In the genomic region with DNA sequence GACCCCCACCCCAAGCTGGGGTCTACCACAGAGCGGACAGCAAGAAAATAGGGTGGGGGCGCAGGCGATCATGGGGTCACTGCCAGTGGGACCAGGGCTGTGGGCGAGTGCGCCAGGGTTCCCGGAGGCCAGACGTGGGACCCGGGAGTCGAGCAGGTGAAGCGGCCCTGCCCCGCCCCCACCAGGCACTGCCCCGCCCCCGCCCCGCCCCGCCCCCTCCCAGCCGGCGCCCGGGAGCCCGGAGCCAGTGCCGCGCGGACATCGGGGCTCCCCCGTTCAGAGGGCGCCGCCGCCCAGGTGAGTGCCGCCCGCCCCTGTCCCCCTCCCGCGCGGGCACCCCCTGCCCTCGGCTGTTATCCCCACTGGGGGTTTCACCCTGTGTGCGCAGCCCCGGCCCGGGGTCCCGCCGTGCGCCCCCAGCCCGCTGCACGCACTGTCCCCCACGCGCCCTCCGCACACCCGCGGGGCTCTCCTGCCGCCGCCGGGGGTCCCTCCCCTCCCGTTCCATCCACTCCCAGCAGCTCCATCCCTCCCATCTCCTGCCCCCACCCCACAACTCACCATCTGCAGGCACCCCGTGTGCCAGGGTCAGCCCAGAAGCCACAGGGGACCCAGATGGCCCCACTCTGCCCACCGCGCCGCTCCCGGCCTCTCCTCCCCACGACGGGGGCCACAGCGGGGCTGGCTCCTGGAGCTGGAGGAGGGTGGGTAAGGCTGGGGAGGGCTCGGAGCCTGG, we compare ENCODE assay signal across 2 cellular contexts.
TF ChIP-seq lines count a peak whose summit lies in the region.

TSS of gene SSTR5 (plus strand) at position 222 of the 736 bp plus-strand sequence. CDS start 6,122 bp downstream, outside the sequence.

TF ChIP-seq in A549, 52 proteins besides CTCF, POLR2A, EP300 and RAD21:
- TF ChIP-seq, protein P1, sequence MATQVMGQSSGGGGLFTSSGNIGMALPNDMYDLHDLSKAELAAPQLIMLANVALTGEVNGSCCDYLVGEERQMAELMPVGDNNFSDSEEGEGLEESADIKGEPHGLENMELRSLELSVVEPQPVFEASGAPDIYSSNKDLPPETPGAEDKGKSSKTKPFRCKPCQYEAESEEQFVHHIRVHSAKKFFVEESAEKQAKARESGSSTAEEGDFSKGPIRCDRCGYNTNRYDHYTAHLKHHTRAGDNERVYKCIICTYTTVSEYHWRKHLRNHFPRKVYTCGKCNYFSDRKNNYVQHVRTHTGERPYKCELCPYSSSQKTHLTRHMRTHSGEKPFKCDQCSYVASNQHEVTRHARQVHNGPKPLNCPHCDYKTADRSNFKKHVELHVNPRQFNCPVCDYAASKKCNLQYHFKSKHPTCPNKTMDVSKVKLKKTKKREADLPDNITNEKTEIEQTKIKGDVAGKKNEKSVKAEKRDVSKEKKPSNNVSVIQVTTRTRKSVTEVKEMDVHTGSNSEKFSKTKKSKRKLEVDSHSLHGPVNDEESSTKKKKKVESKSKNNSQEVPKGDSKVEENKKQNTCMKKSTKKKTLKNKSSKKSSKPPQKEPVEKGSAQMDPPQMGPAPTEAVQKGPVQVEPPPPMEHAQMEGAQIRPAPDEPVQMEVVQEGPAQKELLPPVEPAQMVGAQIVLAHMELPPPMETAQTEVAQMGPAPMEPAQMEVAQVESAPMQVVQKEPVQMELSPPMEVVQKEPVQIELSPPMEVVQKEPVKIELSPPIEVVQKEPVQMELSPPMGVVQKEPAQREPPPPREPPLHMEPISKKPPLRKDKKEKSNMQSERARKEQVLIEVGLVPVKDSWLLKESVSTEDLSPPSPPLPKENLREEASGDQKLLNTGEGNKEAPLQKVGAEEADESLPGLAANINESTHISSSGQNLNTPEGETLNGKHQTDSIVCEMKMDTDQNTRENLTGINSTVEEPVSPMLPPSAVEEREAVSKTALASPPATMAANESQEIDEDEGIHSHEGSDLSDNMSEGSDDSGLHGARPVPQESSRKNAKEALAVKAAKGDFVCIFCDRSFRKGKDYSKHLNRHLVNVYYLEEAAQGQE (IDR thresholded peaks at IDR 0.05), result no peak
- no peak for TF ChIP-seq FOSB (CRISPR knock-in tag; IDR thresholded peaks at IDR 0.05)
- TF ChIP-seq BHLHE40 (IDR thresholded peaks at IDR 0.05; ENCODE audit: low read depth, low read length), result no peak
- no peak for TF ChIP-seq MAFK (IDR thresholded peaks at IDR 0.05; ENCODE audit: partially characterized antibody)
- no peak for TF ChIP-seq HOXB5 (CRISPR knock-in tag; IDR thresholded peaks at IDR 0.05)
- TF ChIP-seq KDM1A (IDR thresholded peaks at IDR 0.05; ENCODE audit: low read depth), result no peak
- TF ChIP-seq JUNB (IDR thresholded peaks at IDR 0.05), result no peak
- no peak for TF ChIP-seq FOXS1 (CRISPR knock-in tag; IDR thresholded peaks at IDR 0.05)
- no peak for TF ChIP-seq POLR2AphosphoS2 (conservative IDR thresholded peaks at IDR 0.05; ENCODE audit: low read length)
- TF ChIP-seq ZFP36 (IDR thresholded peaks at IDR 0.05; ENCODE audit: borderline replicate concordance, partially characterized antibody), result no peak
- no peak for TF ChIP-seq ZNF302 (CRISPR knock-in tag; IDR thresholded peaks at IDR 0.05)
- no peak for TF ChIP-seq TP53 (CRISPR knock-in tag; IDR thresholded peaks at IDR 0.05)
- no peak for TF ChIP-seq NFE2L2 (conservative IDR thresholded peaks at IDR 0.05; ENCODE audit: low read length)
- TF ChIP-seq RNF2 (IDR thresholded peaks at IDR 0.05; ENCODE audit: borderline replicate concordance, low read depth), result no peak
- TF ChIP-seq HEYL (CRISPR knock-in tag; IDR thresholded peaks at IDR 0.05), result no peak
- no peak for TF ChIP-seq RCOR1 (IDR thresholded peaks at IDR 0.05; ENCODE audit: low read depth, low read length)
- TF ChIP-seq SREBF2 (IDR thresholded peaks at IDR 0.05), result no peak
- TF ChIP-seq, protein P2, sequence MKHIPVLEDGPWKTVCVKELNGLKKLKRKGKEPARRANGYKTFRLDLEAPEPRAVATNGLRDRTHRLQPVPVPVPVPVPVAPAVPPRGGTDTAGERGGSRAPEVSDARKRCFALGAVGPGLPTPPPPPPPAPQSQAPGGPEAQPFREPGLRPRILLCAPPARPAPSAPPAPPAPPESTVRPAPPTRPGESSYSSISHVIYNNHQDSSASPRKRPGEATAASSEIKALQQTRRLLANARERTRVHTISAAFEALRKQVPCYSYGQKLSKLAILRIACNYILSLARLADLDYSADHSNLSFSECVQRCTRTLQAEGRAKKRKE (CRISPR knock-in tag; IDR thresholded peaks at IDR 0.05; ENCODE audit: low read depth), result no peak
- no peak for TF ChIP-seq EHF (CRISPR knock-in tag; IDR thresholded peaks at IDR 0.05)
- TF ChIP-seq, protein P3, sequence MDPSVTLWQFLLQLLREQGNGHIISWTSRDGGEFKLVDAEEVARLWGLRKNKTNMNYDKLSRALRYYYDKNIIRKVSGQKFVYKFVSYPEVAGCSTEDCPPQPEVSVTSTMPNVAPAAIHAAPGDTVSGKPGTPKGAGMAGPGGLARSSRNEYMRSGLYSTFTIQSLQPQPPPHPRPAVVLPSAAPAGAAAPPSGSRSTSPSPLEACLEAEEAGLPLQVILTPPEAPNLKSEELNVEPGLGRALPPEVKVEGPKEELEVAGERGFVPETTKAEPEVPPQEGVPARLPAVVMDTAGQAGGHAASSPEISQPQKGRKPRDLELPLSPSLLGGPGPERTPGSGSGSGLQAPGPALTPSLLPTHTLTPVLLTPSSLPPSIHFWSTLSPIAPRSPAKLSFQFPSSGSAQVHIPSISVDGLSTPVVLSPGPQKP (IDR thresholded peaks at IDR 0.05; ENCODE audit: low read depth, low read length), result no peak

TF ChIP-seq in WTC11, 78 proteins besides CTCF, POLR2A, EP300 and RAD21:
- TF ChIP-seq CBFB (CRISPR knock-in tag; IDR thresholded peaks at IDR 0.05; ENCODE audit: low read depth) (no peak), SMAD3 (CRISPR knock-in tag; IDR thresholded peaks at IDR 0.05; ENCODE audit: borderline replicate concordance) (no peak), TEAD4 (CRISPR knock-in tag; IDR thresholded peaks at IDR 0.05) (no peak), PRDM15 (CRISPR knock-in tag; IDR thresholded peaks at IDR 0.05) (no peak), TCF7 (CRISPR knock-in tag; IDR thresholded peaks at IDR 0.05; ENCODE audit: low read depth) (no peak), NR3C1 (CRISPR knock-in tag; conservative IDR thresholded peaks at IDR 0.05; ENCODE audit: low read depth) (no peak), NFYB (CRISPR knock-in tag; conservative IDR thresholded peaks at IDR 0.05; ENCODE audit: low read depth) (no peak), ATF2 (CRISPR knock-in tag; IDR thresholded peaks at IDR 0.05; ENCODE audit: borderline replicate concordance, low read depth) (no peak), E2F5 (CRISPR knock-in tag; IDR thresholded peaks at IDR 0.05) (no peak), ZNF232 (CRISPR knock-in tag; IDR thresholded peaks at IDR 0.05) (no peak), SOX15 (CRISPR knock-in tag; IDR thresholded peaks at IDR 0.05) (no peak), NR1H2 (CRISPR knock-in tag; IDR thresholded peaks at IDR 0.05) (no peak), GTF2I (CRISPR knock-in tag; conservative IDR thresholded peaks at IDR 0.05) (no peak), PRRX2 (CRISPR knock-in tag; IDR thresholded peaks at IDR 0.05) (no peak), NR2C2 (CRISPR knock-in tag; IDR thresholded peaks at IDR 0.05) (no peak)
- TF ChIP-seq, protein P4, sequence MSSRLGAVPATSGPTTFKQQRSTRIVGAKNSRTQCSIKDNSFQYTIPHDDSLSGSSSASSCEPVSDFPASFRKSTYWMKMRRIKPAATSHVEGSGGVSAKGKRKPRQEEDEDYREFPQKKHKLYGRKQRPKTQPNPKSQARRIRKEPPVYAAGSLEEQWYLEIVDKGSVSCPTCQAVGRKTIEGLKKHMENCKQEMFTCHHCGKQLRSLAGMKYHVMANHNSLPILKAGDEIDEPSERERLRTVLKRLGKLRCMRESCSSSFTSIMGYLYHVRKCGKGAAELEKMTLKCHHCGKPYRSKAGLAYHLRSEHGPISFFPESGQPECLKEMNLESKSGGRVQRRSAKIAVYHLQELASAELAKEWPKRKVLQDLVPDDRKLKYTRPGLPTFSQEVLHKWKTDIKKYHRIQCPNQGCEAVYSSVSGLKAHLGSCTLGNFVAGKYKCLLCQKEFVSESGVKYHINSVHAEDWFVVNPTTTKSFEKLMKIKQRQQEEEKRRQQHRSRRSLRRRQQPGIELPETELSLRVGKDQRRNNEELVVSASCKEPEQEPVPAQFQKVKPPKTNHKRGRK (CRISPR knock-in tag; IDR thresholded peaks at IDR 0.05; ENCODE audit: borderline replicate concordance), result no peak
- TF ChIP-seq, protein P5, sequence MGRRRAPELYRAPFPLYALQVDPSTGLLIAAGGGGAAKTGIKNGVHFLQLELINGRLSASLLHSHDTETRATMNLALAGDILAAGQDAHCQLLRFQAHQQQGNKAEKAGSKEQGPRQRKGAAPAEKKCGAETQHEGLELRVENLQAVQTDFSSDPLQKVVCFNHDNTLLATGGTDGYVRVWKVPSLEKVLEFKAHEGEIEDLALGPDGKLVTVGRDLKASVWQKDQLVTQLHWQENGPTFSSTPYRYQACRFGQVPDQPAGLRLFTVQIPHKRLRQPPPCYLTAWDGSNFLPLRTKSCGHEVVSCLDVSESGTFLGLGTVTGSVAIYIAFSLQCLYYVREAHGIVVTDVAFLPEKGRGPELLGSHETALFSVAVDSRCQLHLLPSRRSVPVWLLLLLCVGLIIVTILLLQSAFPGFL (CRISPR knock-in tag; IDR thresholded peaks at IDR 0.05; ENCODE audit: borderline replicate concordance), result no peak
- TF ChIP-seq, protein P6, sequence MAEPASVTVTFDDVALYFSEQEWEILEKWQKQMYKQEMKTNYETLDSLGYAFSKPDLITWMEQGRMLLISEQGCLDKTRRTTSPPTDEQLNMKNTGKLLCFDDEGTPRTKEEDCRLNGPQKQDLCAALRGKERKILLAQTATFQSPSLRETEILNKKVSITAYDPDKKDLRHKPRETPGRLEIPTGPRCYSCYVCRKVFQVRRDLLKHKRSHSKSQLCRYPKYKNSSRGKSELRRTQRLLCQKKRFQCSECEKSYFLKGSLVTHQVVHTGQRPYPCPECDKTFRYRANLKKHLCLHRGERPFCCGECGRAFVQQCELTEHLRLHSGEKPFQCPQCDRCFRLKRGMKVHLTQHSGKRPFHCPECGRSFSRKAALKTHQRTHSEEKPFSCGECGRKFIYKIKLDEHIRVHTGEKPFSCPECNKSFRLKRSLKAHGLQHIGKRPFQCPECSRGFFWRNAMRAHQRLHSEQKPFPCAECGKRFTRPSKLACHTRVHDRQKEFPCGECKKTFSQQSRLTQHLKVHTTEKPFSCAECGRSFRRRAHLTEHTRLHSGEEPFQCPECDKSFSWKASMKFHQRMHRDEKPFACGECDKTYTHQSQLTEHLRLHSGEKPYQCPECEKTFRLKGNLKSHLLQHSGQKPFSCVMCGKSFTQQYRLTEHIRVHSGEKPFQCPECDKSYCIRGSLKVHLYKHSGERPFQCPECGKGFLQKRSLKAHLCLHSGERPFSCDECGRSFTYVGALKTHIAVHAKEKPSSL (CRISPR knock-in tag; conservative IDR thresholded peaks at IDR 0.05), result no peak
- TF ChIP-seq, protein P7, sequence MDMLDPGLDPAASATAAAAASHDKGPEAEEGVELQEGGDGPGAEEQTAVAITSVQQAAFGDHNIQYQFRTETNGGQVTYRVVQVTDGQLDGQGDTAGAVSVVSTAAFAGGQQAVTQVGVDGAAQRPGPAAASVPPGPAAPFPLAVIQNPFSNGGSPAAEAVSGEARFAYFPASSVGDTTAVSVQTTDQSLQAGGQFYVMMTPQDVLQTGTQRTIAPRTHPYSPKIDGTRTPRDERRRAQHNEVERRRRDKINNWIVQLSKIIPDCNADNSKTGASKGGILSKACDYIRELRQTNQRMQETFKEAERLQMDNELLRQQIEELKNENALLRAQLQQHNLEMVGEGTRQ (CRISPR knock-in tag; IDR thresholded peaks at IDR 0.05), result no peak
